ENCODE assay signal across 8 cellular contexts in genomic region chr16:24988593-24989338, GRCh38. TPM values are rescaled to one million over a fixed set of nuclear protein-coding genes. Genes with fewer than 3 reads are reported as not detected.
DNase-seq lines count a peak whose midpoint lies in the region; ATAC-seq and TF ChIP-seq lines count a peak whose summit lies in the region.

No MANE protein-coding gene starts in this region.

- H3K4me3 ChIP-seq in vagina: no peak overlapping the region

- peaks cover 76% of the 10 kb centered on the region for H3K4me1 ChIP-seq in vagina

- ATAC-seq in naive B cell (ENCODE audit: low read depth in 2 of 2) (no peak), GM18858 (IDR thresholded peaks at IDR 0.05; ENCODE audit: unreplicated experiment) (no peak), GM18870 (IDR thresholded peaks at IDR 0.05; ENCODE audit: unreplicated experiment) (no peak)

- peaks cover 72 to 98% (median 90%) of the 10 kb centered on the region in 3 donors for H3K4me1 Mint-ChIP-seq in naive B cell

- no peaks in the 10 kb centered on the region for H3K9me3 ChIP-seq in vagina

- POLR2A ChIA-PET in RWPE1 (lab: Yijun Ruan, JAX; ENCODE audit: low non-redundant PET): no interaction called here

- H3K36me3 ChIP-seq in vagina: no peaks in the 10 kb centered on the region

- H3K9me3 Mint-ChIP-seq in naive B cell: no peaks in the 10 kb centered on the region

- H3K27ac Mint-ChIP-seq in naive B cell: peak overlapping the region in 5 of 6 donors; percentile 70 to 97 (median 89)

- peak; percentile 12 for DNase-seq in DMS 273 treated with DMSO at 0.1 percent for 48 hours (lab: John Stamatoyannopoulos, UW)
- DNase-seq in RWPE1 (ENCODE audit: low spot score): no peak
- DNase-seq in epidermal melanocyte (ENCODE audit: insufficient read length, low spot score): peak; percentile 54
- no peak for DNase-seq in naive B cell
- no peak for DNase-seq in vagina (ENCODE audit: extremely low spot score in 2 of 2)
- no peak for DNase-seq in GM13977 (ENCODE audit: low spot score)

- H3K36me3 Mint-ChIP-seq in naive B cell: peaks cover 0 to 6% of the 10 kb centered on the region in 2 donors

- in situ Hi-C loops in GM13977 (cut with MboI; ENCODE audit: low pct_unique_long_range_greater_than_20kb, low sequenced_read_pairs, unreplicated experiment): no loop called here

- H3K4me3 Mint-ChIP-seq in naive B cell: peak overlapping the region in 7 of 8 donors; percentile 27 to 81 (median 76)

- TF ChIP-seq CTCF in RWPE1 (conservative IDR thresholded peaks at IDR 0.05; ENCODE audit: low read depth) (no peak), vagina (IDR thresholded peaks at IDR 0.05) (no peak), GM13977 (IDR thresholded peaks at IDR 0.05; ENCODE audit: extremely low read depth, insufficient read depth, missing control alignments) (no peak)

- H3K27me3 Mint-ChIP-seq in naive B cell: no peaks in the 10 kb centered on the region

- intact Hi-C loops in vagina (cut with DNase I): no loop called here

- CTCF ChIA-PET in RWPE1 (lab: Yijun Ruan, JAX): interaction anchor here (0.6 kb wide), 1 partner anchor 14 kb away, joined by 3 read pairs; no protein-coding TSS in a partner anchor

- no peaks in the 10 kb centered on the region for H3K27me3 ChIP-seq in vagina

- H3K27ac ChIP-seq in RWPE1 (peak overlapping the region; percentile 73), vagina (peak overlapping the region; percentile 77)

- TF ChIP-seq POLR2A in vagina (IDR thresholded peaks at IDR 0.05): no peak

RNA-seq across cellular contexts. Expression of gene ARHGAP17, which starts 26.4 kb away (rescaled TPM):
- polyA plus RNA-seq in naive B cell (ENCODE audit: low read depth in 6 of 6): 100 to 1,000 TPM in 4 of 6 donors, 10 to 100 TPM in 2; 90.5 to 200 (median 115) TPM
- 52.1 TPM for total RNA-seq in vagina

Comparison
In these comparisons a context has a peak if more than half of its experiments do, and no peak if none do; other contexts are left out.
1. DNase-seq: peak in DMS 273 treated with DMSO at 0.1 percent for 48 hours (single experiment) and epidermal melanocyte (single experiment); none in RWPE1 (single experiment), naive B cell (single experiment), vagina (0 of 2) and GM13977 (single experiment).